19 cellular contexts compared by ENCODE assay signal in the genomic region with DNA sequence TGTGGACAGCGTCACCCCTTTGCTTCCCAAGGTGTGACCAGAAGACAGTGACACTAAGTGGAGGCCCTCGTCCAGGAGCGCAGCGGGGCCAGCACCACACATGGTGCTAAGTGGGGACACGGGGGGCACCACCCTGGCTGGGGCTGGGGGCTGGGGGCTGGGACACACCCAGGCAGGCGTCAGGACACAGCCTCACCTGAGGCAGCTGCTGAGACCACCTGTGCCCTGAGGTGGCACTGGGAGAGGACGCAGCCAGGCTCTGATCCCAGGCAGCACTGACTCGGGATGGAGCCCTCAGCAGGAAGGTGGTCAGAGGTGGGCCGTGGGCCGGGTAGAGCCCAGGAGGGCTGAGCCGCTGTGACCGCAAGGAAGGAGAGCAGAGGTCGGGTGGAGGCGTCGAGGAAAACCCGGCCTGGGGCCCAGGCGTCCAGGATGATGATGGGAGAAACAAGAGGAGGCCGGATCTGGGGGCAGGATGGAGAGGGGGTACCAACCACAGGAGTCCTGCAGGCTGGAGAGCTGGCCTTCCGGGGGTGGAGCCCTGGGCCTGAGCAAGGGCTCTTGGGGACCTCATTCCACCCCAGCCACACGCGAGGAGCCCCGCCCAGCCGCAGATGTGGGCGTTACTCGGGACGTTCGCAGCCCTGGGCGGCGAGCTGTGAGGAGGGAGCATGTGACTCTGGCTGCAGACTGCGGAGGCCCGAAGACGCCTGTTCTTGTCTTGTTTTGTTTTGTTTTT. TPM values are rescaled to one million over a fixed set of nuclear protein-coding genes. Genes with fewer than 3 reads are reported as not detected.
DNase-seq lines count a peak whose midpoint lies in the region; ATAC-seq, FAIRE-seq and TF ChIP-seq lines count a peak whose summit lies in the region.
"Had no signal": no experiment of that assay in that cellular context is flagged by ENCODE, and none has a peak within 500 bp of the region (broad histone marks: within the 10 kb centered on the region; RNA-seq: fewer than 3 reads in every experiment).

No MANE protein-coding gene starts in this region.

- no peak overlapping the region for H3K27ac Mint-ChIP-seq in MCF 10A (ENCODE audit: low read depth, unreplicated experiment)
- H3K27ac Mint-ChIP-seq: CD4-positive, alpha-beta memory T cell; H9 had no signal

- peak; percentile 70 for DNase-seq in H7
- peak; percentile 14 for DNase-seq in fibroblast of mammary gland (ENCODE audit: low read depth)
- peak; percentile 82 for DNase-seq in osteoblast (ENCODE audit: insufficient read length, low spot score, missing footprints)
- no peak for DNase-seq in NCI-H1105 treated with DMSO at 0.1 percent for 48 hours (lab: John Stamatoyannopoulos, UW)
- no peak for DNase-seq in MCF 10A (ENCODE audit: unreplicated experiment)
- DNase-seq in RCC 7860 (ENCODE audit: low spot score) = no peak
- DNase-seq in activated T-cell treated with anti-CD3 and anti-CD28 coated beads, Interleukin-2, amount 50 U/mL, for 4 hours = no peak
- DNase-seq: Calu3; CD4-positive, alpha-beta memory T cell; DMS53; H9; NCI-H1417; NCI-H1930; NCI-H2171; NCI-H446; NK-92 treated with Interleukin-12 subunit alpha and Interleukin-12 subunit beta, amount 100 ng/mL, for 24 hours; OCI-M1 had no signal

- no peaks in the 10 kb centered on the region for H3K79me2 ChIP-seq in osteoblast (ENCODE audit: insufficient read depth, low read length)

- BruUV-seq in MCF 10A (replicated peaks; lab: Mats Ljungman, UMichigan) = no TSS peak

- no peak overlapping the region for H3K4me3 ChIP-seq in BLaER1
- no peak overlapping the region for H3K4me3 ChIP-seq in H7 (ENCODE audit: insufficient read depth, low read depth, low read length)
- no peak overlapping the region for H3K4me3 ChIP-seq in fibroblast of mammary gland (ENCODE audit: control insufficient read depth, low read depth, low read length)
- H3K4me3 ChIP-seq in osteoblast (ENCODE audit: insufficient read depth, low read length) = no peak overlapping the region

- CTCF ChIA-PET in MCF 10A (lab: Yijun Ruan, JAX) = interaction anchor here (0.6 to 3.6 kb wide), 5 partner anchors 13 to 455 kb away, joined by 3 to 13 read pairs (median 3); no protein-coding TSS in a partner anchor

- no peak overlapping the region for H3K27ac ChIP-seq in BLaER1
- H3K27ac ChIP-seq in osteoblast (ENCODE audit: low read depth, low read length) = no peak overlapping the region
- H3K27ac ChIP-seq: RWPE1 had no signal

- H3K36me3 ChIP-seq in BLaER1 (no peaks in the 10 kb centered on the region), H7 (replicated peaks; ENCODE audit: control insufficient read depth, insufficient read depth, low read length) (no peaks in the 10 kb centered on the region), osteoblast (ENCODE audit: insufficient read depth, low read length) (no peaks in the 10 kb centered on the region)

- intact Hi-C loops in MCF 10A (cut with micrococcal nuclease) = loop anchor here (5.0 kb wide), 1 partner anchor 47 kb away; a partner anchor contains a TSS

- ATAC-seq in activated T-cell treated with anti-CD3 and anti-CD28 coated beads, Interleukin-2, amount 50 U/mL, for 4 hours = no peak

- H3K4me3 Mint-ChIP-seq in MCF 10A (ENCODE audit: unreplicated experiment) = no peak overlapping the region
- H3K4me3 Mint-ChIP-seq in activated T-cell treated with anti-CD3 and anti-CD28 coated beads, Interleukin-2, amount 50 U/mL, for 4 hours = no peak overlapping the region
- H3K4me3 Mint-ChIP-seq: CD4-positive, alpha-beta memory T cell; H9 had no signal

- POLR2A ChIA-PET in MCF 10A (lab: Yijun Ruan, JAX) = no interaction called here

- H3K4me1 Mint-ChIP-seq in MCF 10A (ENCODE audit: insufficient read depth, unreplicated experiment) = no peaks in the 10 kb centered on the region
- H3K4me1 Mint-ChIP-seq in activated T-cell treated with anti-CD3 and anti-CD28 coated beads, Interleukin-2, amount 50 U/mL, for 4 hours (ENCODE audit: low read depth) = peaks cover 2% of the 10 kb centered on the region

- H4K20me1 ChIP-seq in BLaER1 (no peaks in the 10 kb centered on the region), osteoblast (ENCODE audit: insufficient read depth, low read length) (peaks cover 10% of the 10 kb centered on the region)

- H2AFZ ChIP-seq in osteoblast (ENCODE audit: low read length) = no peak overlapping the region

- H3K27me3 Mint-ChIP-seq in MCF 10A (ENCODE audit: insufficient read depth, unreplicated experiment) = no peaks in the 10 kb centered on the region
- no peaks in the 10 kb centered on the region for H3K27me3 Mint-ChIP-seq in activated T-cell treated with anti-CD3 and anti-CD28 coated beads, Interleukin-2, amount 50 U/mL, for 4 hours (ENCODE audit: low read depth)
- H3K27me3 Mint-ChIP-seq: CD4-positive, alpha-beta memory T cell had no signal

- H3K4me1 ChIP-seq in BLaER1 (peaks cover 32% of the 10 kb centered on the region; the same call in 1 of the 2 replicates), osteoblast (ENCODE audit: insufficient read depth, low read length) (no peaks in the 10 kb centered on the region)

- no peak for FAIRE-seq in RCC 7860 (lab: Jason Lieb, UNC)

- peaks cover 10% of the 10 kb centered on the region for H3K36me3 Mint-ChIP-seq in MCF 10A (ENCODE audit: insufficient read depth, unreplicated experiment)
- no peaks in the 10 kb centered on the region for H3K36me3 Mint-ChIP-seq in activated T-cell treated with anti-CD3 and anti-CD28 coated beads, Interleukin-2, amount 50 U/mL, for 4 hours (ENCODE audit: insufficient read depth)

- H3K27me3 ChIP-seq in BLaER1 (no peaks in the 10 kb centered on the region), H7 (ENCODE audit: control insufficient read depth, insufficient read depth, low read length) (no peaks in the 10 kb centered on the region), osteoblast (ENCODE audit: insufficient read depth, low read length) (no peaks in the 10 kb centered on the region)

- H3K9ac ChIP-seq in BLaER1 = no peak overlapping the region

- H3K4me2 ChIP-seq in BLaER1 = peak overlapping the region; percentile 22; the same call in 1 of the 2 replicates
- no peak overlapping the region for H3K4me2 ChIP-seq in osteoblast (ENCODE audit: insufficient read depth, low read length)

- no peaks in the 10 kb centered on the region for H3K9me3 Mint-ChIP-seq in MCF 10A (ENCODE audit: unreplicated experiment)
- H3K9me3 Mint-ChIP-seq in activated T-cell treated with anti-CD3 and anti-CD28 coated beads, Interleukin-2, amount 50 U/mL, for 4 hours = no peaks in the 10 kb centered on the region
- H3K9me3 Mint-ChIP-seq: CD4-positive, alpha-beta memory T cell had no signal

- H3K9me3 ChIP-seq in BLaER1 (no peaks in the 10 kb centered on the region), osteoblast (ENCODE audit: low read depth, low read length) (no peaks in the 10 kb centered on the region)

- TF ChIP-seq CTCF in fibroblast of mammary gland (conservative IDR thresholded peaks at IDR 0.05; ENCODE audit: control insufficient read depth, insufficient read depth, low read depth, low read length) (no peak), osteoblast (IDR thresholded peaks at IDR 0.05; ENCODE audit: extremely low read depth, low read depth, low read length) (no peak), MCF 10A (IDR thresholded peaks at IDR 0.05; ENCODE audit: unreplicated experiment) (no peak)

RNA-seq across cellular contexts. Expression of a gene that starts 22.5 kb away (rescaled TPM):
- 4.0 and 5.7 TPM in 2 replicates for total RNA-seq in H7 (2014; rRNA removed; shearing (Covaris generic))
- total RNA-seq in osteoblast (11.2 and 13.4 TPM in 2 replicates), MCF 10A (2022) (9.1 and 10.4 TPM in 2 replicates)
- total RNA-seq in activated T-cell treated with anti-CD3 and anti-CD28 coated beads, Interleukin-2, amount 50 U/mL, for 4 hours = 1 to 10 TPM in 2 of 3 donors, under 1 TPM in 1; 0.89 to 2.0 (median 1.1) TPM

RNA-seq across cellular contexts. Expression of a gene that starts 42.5 kb away (rescaled TPM):
- 14.3 and 15.3 TPM in 2 replicates for total RNA-seq in H7 (2014; rRNA removed; shearing (Covaris generic))
- total RNA-seq in osteoblast (15.3 and 18.5 TPM in 2 replicates), MCF 10A (2022) (10.0 and 13.0 TPM in 2 replicates)
- total RNA-seq in activated T-cell treated with anti-CD3 and anti-CD28 coated beads, Interleukin-2, amount 50 U/mL, for 4 hours = 1 to 10 TPM; 3.3 to 4.3 (median 4.1) TPM

RNA-seq across cellular contexts. Expression of a gene that starts 46.8 kb away (rescaled TPM):
- total RNA-seq in H7 (2014; rRNA removed; shearing (Covaris generic)) = 24.9 and 31.4 TPM in 2 replicates
- 12.7 and 14.5 TPM in 2 replicates for total RNA-seq in osteoblast
- total RNA-seq in MCF 10A (2022) = 20.7 and 21.2 TPM in 2 replicates
- total RNA-seq in activated T-cell treated with anti-CD3 and anti-CD28 coated beads, Interleukin-2, amount 50 U/mL, for 4 hours = 10 to 100 TPM; 14.8 to 18.0 (median 15.3) TPM

Comparison
In these comparisons a context has a peak if more than half of its experiments do, and no peak if none do; other contexts are left out.
1. DNase-seq: peak in H7 (single experiment), fibroblast of mammary gland (single experiment) and osteoblast (single experiment); none in NCI-H1105 treated with DMSO at 0.1 percent for 48 hours (single experiment), MCF 10A (single experiment), RCC 7860 (single experiment) and activated T-cell treated with anti-CD3 and anti-CD28 coated beads, Interleukin-2, amount 50 U/mL, for 4 hours (single experiment).